13 cellular contexts compared by ENCODE assay signal in the genomic region with DNA sequence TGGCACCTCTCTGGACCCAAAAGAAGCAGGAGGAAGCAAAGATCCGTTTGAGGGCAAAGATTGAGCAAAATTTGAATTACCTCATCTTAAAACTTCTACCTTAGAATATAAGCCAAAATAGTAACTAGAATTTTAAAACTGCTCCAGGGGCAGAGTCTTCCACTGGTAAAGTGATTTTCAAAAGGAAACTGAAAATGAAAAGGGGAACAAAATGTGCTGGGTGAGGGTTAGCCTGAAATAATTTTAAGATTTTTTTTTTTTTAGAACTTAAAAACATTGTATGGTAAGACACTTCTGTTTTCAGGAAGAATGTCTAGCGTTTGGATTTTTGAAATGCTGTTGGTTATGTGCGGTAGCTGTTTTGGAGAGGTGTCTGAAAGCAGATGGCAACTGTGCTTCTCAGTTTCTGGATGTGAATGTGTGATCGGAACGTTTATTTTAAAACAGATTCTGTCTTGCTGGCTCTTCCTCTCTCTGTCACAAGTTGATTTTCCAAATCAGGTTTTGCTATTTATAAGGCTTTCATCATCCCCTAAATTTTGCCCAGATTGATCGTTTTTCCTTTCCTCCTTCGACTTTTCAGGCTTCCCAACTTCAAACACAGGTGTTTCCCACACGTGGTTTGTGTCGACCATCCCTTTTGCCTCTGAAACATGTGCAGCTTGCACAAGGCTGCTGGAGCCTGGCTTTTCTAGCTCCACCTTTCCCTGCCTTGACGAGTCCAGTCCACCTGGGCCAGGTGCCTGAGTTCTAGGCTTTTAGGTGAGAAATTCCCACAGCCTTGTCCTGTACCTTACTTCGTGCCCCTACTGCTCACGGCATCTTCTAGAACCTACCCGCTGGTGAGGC. TPM values are rescaled to one million over a fixed set of nuclear protein-coding genes. Genes with fewer than 3 reads are reported as not detected.
DNase-seq lines count a peak whose midpoint lies in the region; ATAC-seq and TF ChIP-seq lines count a peak whose summit lies in the region.
"Had no signal": no experiment of that assay in that cellular context is flagged by ENCODE, and none has a peak within 500 bp of the region (broad histone marks: within the 10 kb centered on the region; RNA-seq: fewer than 3 reads in every experiment).

No MANE protein-coding gene starts in this region.

- H3K27me3 ChIP-seq in SJCRH30, result no peaks in the 10 kb centered on the region
- peaks cover 61% of the 10 kb centered on the region for H3K27me3 ChIP-seq in GM23338 (ENCODE audit: insufficient read depth)
- H3K27me3 ChIP-seq: right lobe of liver had no signal

- H3K27me3 Mint-ChIP-seq in memory B cell (no peaks in the 10 kb centered on the region), GM23338 (ENCODE audit: insufficient read depth, low read depth, poor library complexity) (peaks cover 50% of the 10 kb centered on the region)

- H3K4me3 Mint-ChIP-seq in memory B cell (peak overlapping the region; percentile 81), GM23338 (no peak overlapping the region)

- H3K9me2 ChIP-seq in GM23338 (ENCODE audit: insufficient read depth), result no peaks in the 10 kb centered on the region

- H3K4me3 ChIP-seq in SJCRH30 (no peak overlapping the region), GM23338 (no peak overlapping the region)
- H3K4me3 ChIP-seq: mucosa of descending colon, right lobe of liver had no signal

- no peak for TF ChIP-seq CTCF in GM10266 (IDR thresholded peaks at IDR 0.05; ENCODE audit: control insufficient read depth, insufficient read depth, low read depth, missing control alignments)
- no peak for TF ChIP-seq CTCF in GM23338 (conservative IDR thresholded peaks at IDR 0.05; ENCODE audit: low read depth in 2 of 2)

- H2AFZ ChIP-seq in GM23338, result no peak overlapping the region

- H3K36me3 ChIP-seq in SJCRH30 (no peaks in the 10 kb centered on the region), GM23338 (ENCODE audit: insufficient read depth) (no peaks in the 10 kb centered on the region)
- H3K36me3 ChIP-seq: right lobe of liver had no signal

- H3K4me1 ChIP-seq in SJCRH30, result no peaks in the 10 kb centered on the region
- H3K4me1 ChIP-seq in GM23338 (ENCODE audit: insufficient read depth), result no peaks in the 10 kb centered on the region
- H3K4me1 ChIP-seq: right lobe of liver had no signal

- H3K4me1 Mint-ChIP-seq in memory B cell (peaks cover 50% of the 10 kb centered on the region), GM23338 (peaks cover 5% of the 10 kb centered on the region; the same call in 2 of the 3 replicates)

- DNase-seq in GM10266 (ENCODE audit: extremely low spot score), result peak; percentile 73
- DNase-seq in memory B cell (ENCODE audit: low spot score in 2 of 2), result no peak
- DNase-seq in SJCRH30, result no peak
- no peak for DNase-seq in NCI-H345 treated with DMSO at 0.1 percent for 48 hours (lab: John Stamatoyannopoulos, UW; ENCODE audit: unreplicated experiment)
- DNase-seq in GM23338 (ENCODE audit: low spot score), result no peak
- DNase-seq: HCEC 1CT; mucosa of descending colon; NCI-H1092 treated with DMSO at 0.1 percent for 48 hours; NK-92 treated with Interleukin-12 subunit alpha and Interleukin-12 subunit beta, amount 100 ng/mL, for 24 hours had no signal

- H3K4me2 ChIP-seq in GM23338, result no peak overlapping the region

- H3F3A ChIP-seq in GM23338 (replicated peaks; ENCODE audit: low read depth), result no peaks in the 10 kb centered on the region

- H3K36me3 Mint-ChIP-seq in memory B cell (peaks cover 8% of the 10 kb centered on the region), GM23338 (ENCODE audit: low read depth) (no peaks in the 10 kb centered on the region)

- no peaks in the 10 kb centered on the region for H3K9me3 Mint-ChIP-seq in memory B cell
- H3K9me3 Mint-ChIP-seq in GM23338, result no peaks in the 10 kb centered on the region; the same call in 2 of the 3 replicates

- H3K9me3 ChIP-seq in SJCRH30 (replicated peaks), result no peaks in the 10 kb centered on the region
- H3K9me3 ChIP-seq: mucosa of descending colon, right lobe of liver had no signal

- H4K20me1 ChIP-seq in GM23338 (replicated peaks; ENCODE audit: insufficient read depth), result no peaks in the 10 kb centered on the region

- peak; percentile 34; the same call in 1 of the 2 replicates for TF ChIP-seq POLR2A in Raji (IDR thresholded peaks at IDR 0.05; ENCODE audit: insufficient read depth, low read depth, low read length)

- H3K27ac Mint-ChIP-seq in memory B cell, result peak overlapping the region; percentile 88
- no peak overlapping the region for H3K27ac Mint-ChIP-seq in GM23338

- ATAC-seq in GM21390 (IDR thresholded peaks at IDR 0.05; ENCODE audit: unreplicated experiment), result peak; percentile 23
- ATAC-seq in memory B cell (ENCODE audit: low read depth), result peak; percentile 29
- ATAC-seq in GM23338, result no peak
- ATAC-seq in HG03196 (IDR thresholded peaks at IDR 0.05; ENCODE audit: unreplicated experiment), result no peak
- ATAC-seq: mucosa of descending colon, right lobe of liver had no signal

- H3K79me2 ChIP-seq in GM23338 (replicated peaks; ENCODE audit: insufficient read depth), result no peaks in the 10 kb centered on the region

- H3K27ac ChIP-seq in SJCRH30 (no peak overlapping the region), GM23338 (ENCODE audit: low read depth) (no peak overlapping the region)
- H3K27ac ChIP-seq: right lobe of liver had no signal

TF ChIP-seq in GM23338, 12 proteins besides CTCF, POLR2A, EP300 and RAD21 (continues in another document):
- TF ChIP-seq POLR2AphosphoS5 (IDR thresholded peaks at IDR 0.05; ENCODE audit: low read depth), result no peak
- no peak for TF ChIP-seq ZNF114 (CRISPR knock-in tag; IDR thresholded peaks at IDR 0.05)
- no peak for TF ChIP-seq EZH2 (IDR thresholded peaks at IDR 0.05; ENCODE audit: low read depth, unreplicated experiment)
- no peak for TF ChIP-seq ZNF331 (CRISPR knock-in tag; IDR thresholded peaks at IDR 0.05; ENCODE audit: low read depth)
- TF ChIP-seq, protein P1, sequence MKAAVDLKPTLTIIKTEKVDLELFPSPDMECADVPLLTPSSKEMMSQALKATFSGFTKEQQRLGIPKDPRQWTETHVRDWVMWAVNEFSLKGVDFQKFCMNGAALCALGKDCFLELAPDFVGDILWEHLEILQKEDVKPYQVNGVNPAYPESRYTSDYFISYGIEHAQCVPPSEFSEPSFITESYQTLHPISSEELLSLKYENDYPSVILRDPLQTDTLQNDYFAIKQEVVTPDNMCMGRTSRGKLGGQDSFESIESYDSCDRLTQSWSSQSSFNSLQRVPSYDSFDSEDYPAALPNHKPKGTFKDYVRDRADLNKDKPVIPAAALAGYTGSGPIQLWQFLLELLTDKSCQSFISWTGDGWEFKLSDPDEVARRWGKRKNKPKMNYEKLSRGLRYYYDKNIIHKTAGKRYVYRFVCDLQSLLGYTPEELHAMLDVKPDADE (IDR thresholded peaks at IDR 0.05), result no peak
- no peak for TF ChIP-seq NANOG (IDR thresholded peaks at IDR 0.05; ENCODE audit: borderline replicate concordance)
- TF ChIP-seq JUNB (IDR thresholded peaks at IDR 0.05; ENCODE audit: unreplicated experiment), result no peak
- TF ChIP-seq EZH2phosphoT487 (IDR thresholded peaks at IDR 0.05; ENCODE audit: unreplicated experiment), result no peak
- TF ChIP-seq, protein P2, sequence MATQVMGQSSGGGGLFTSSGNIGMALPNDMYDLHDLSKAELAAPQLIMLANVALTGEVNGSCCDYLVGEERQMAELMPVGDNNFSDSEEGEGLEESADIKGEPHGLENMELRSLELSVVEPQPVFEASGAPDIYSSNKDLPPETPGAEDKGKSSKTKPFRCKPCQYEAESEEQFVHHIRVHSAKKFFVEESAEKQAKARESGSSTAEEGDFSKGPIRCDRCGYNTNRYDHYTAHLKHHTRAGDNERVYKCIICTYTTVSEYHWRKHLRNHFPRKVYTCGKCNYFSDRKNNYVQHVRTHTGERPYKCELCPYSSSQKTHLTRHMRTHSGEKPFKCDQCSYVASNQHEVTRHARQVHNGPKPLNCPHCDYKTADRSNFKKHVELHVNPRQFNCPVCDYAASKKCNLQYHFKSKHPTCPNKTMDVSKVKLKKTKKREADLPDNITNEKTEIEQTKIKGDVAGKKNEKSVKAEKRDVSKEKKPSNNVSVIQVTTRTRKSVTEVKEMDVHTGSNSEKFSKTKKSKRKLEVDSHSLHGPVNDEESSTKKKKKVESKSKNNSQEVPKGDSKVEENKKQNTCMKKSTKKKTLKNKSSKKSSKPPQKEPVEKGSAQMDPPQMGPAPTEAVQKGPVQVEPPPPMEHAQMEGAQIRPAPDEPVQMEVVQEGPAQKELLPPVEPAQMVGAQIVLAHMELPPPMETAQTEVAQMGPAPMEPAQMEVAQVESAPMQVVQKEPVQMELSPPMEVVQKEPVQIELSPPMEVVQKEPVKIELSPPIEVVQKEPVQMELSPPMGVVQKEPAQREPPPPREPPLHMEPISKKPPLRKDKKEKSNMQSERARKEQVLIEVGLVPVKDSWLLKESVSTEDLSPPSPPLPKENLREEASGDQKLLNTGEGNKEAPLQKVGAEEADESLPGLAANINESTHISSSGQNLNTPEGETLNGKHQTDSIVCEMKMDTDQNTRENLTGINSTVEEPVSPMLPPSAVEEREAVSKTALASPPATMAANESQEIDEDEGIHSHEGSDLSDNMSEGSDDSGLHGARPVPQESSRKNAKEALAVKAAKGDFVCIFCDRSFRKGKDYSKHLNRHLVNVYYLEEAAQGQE (IDR thresholded peaks at IDR 0.05; ENCODE audit: unreplicated experiment), result no peak

RNA-seq across cellular contexts. Expression of a gene that starts 3.3 kb away (rescaled TPM):
- 5.5 and 5.8 TPM in 2 replicates for total RNA-seq in SJCRH30 (2014; rRNA removed; shearing (Covaris generic))
- 2.6 and 4.4 TPM in 2 replicates for total RNA-seq in GM23338 (2014; rRNA removed; shearing (Covaris generic))
- 4.1 and 4.5 TPM in 2 replicates for polyA plus RNA-seq in GM23338 (2016; fragmentation: Nextera tagmentation; extraction: Ambion mirVana)

RNA-seq across cellular contexts. Expression of a gene that starts 42.8 kb away (rescaled TPM):
- total RNA-seq in SJCRH30 (2014; rRNA removed; shearing (Covaris generic)), result 148 and 154 TPM in 2 replicates
- total RNA-seq in GM23338 (2014; rRNA removed; shearing (Covaris generic)), result 19.8 and 27.9 TPM in 2 replicates
- polyA plus RNA-seq in GM23338 (2016; fragmentation: Nextera tagmentation; extraction: Ambion mirVana), result 2.8 and 4.0 TPM in 2 replicates

Comparison
In these comparisons a context has a peak if more than half of its experiments do, and no peak if none do; other contexts are left out.
1. ATAC-seq: peak in GM21390 (single experiment) and memory B cell (single experiment); none in GM23338 (single experiment) and HG03196 (single experiment).